In genomic region chr3:42424911-42425310, GRCh38 we compare ENCODE assay signal across 32 cellular contexts.
"Had no signal": no experiment of that assay in that cellular context is flagged by ENCODE, and none has a peak within 500 bp of the region (broad histone marks: within the 10 kb centered on the region; RNA-seq: fewer than 3 reads in every experiment).

No MANE protein-coding gene starts in this region.

- ATAC-seq: activated CD4-positive, alpha-beta T cell treated with anti-CD3 and anti-CD28 coated beads for 36 hours; activated CD4-positive, CD25-positive, alpha-beta regulatory T cell treated with anti-CD3 and anti-CD28 coated beads, Interleukin-2, amount 50 U/mL, for 24 hours; activated naive CD4-positive, alpha-beta T cell treated with anti-CD3 and anti-CD28 coated beads, Interleukin-2, amount 50 U/mL, for 72 hours; activated T-cell treated with anti-CD3 and anti-CD28 coated beads, Interleukin-2, amount 50 U/mL, for 4 hours; body of pancreas; PC-3 had no signal

- DNase-seq: activated CD4-positive, alpha-beta T cell treated with anti-CD3 and anti-CD28 coated beads for 36 hours; activated CD4-positive, alpha-beta T cell treated with anti-CD3 and anti-CD28 coated beads, Interleukin-2, amount 10 ng/mL, durations not matched to agents 7 days and 5 days; activated CD4-positive, alpha-beta T cell treated with anti-CD3 and anti-CD28 coated beads, Interleukin-2, amount 50 U/mL, for 48 hours; activated CD8-positive, alpha-beta memory T cell treated with anti-CD3 and anti-CD28 coated beads, Interleukin-2, amount 50 U/mL, for 4 hours; activated gamma-delta T cell treated with Interleukin-2 at 50 U/mL for 16 hours; activated naive CD4-positive, alpha-beta T cell treated with anti-CD3 and anti-CD28 coated beads for 36 hours; activated T-cell treated with anti-CD3 and anti-CD28 coated beads for 4 hours; activated T-cell treated with anti-CD3 and anti-CD28 coated beads, Interleukin-2, amount 50 U/mL, for 4 hours; adrenal gland; body of pancreas; caudate nucleus; cerebellar nuclear complex; Karpas-422; KBM-7; MG63; NCI-H1048; NCI-H1436 treated with DMSO at 0.1 percent for 48 hours; NCI-H1694 treated with DMSO at 0.1 percent for 48 hours; NCI-H2029; NCI-H345; NCI-H524 treated with DMSO at 0.1 percent for 48 hours; NK-92 treated with Interleukin-12 subunit alpha and Interleukin-12 subunit beta, amount 100 ng/mL, for 24 hours; PC-3; Peyer's patch; RPMI8226; SHP77 treated with DMSO at 0.1 percent for 48 hours; SW 1271; T1000 had no signal

- H3K27ac ChIP-seq: adrenal gland, body of pancreas, breast epithelium, Peyer's patch, SJSA1 had no signal

- H3K4me3 ChIP-seq: adrenal gland, body of pancreas, breast epithelium, MG63, Peyer's patch, SJSA1 had no signal
